Comparison of ENCODE assay signal across 8 cellular contexts in genomic region chr9:137276757-137277328, GRCh38. TPM values are rescaled to one million over a fixed set of nuclear protein-coding genes. Genes with fewer than 3 reads are reported as not detected.
A peak's percentile ranks its signal among the peaks of the same experiment; 100 is the strongest.
DNase-seq lines count a peak whose midpoint lies in the region; ATAC-seq and TF ChIP-seq lines count a peak whose summit lies in the region.

No MANE protein-coding gene starts in this region.

- no peak for TF ChIP-seq POLR2A in testis (IDR thresholded peaks at IDR 0.05)

- H3K27ac ChIP-seq in testis, result peak overlapping the region; percentile 78 to 89

- peak; percentile 60 for DNase-seq in ELF-1 (ENCODE audit: low read depth, low spot score)
- DNase-seq in NCI-H2171 (lab: John Stamatoyannopoulos, UW), result peak; percentile 61
- DNase-seq in cardiac fibroblast (ENCODE audit: low read depth in 2 of 2), result peak; percentile 72 to 87
- peak; percentile 83 to 85 for DNase-seq in left colon
- peak; percentile 83 for DNase-seq in testis
- DNase-seq in NCI-H1105 treated with DMSO at 0.1 percent for 48 hours (lab: John Stamatoyannopoulos, UW), result no peak
- no peak for DNase-seq in H4 (ENCODE audit: low spot score)

- intact Hi-C loops in left colon (cut with DNase I, micrococcal nuclease), result no loop called here
- intact Hi-C loops in testis (cut with DNase I; ENCODE audit: low total_unique reads), result no loop called here

- H3K27me3 ChIP-seq in testis, result no peaks in the 10 kb centered on the region

- no peaks in the 10 kb centered on the region for H3K36me3 ChIP-seq in testis (ENCODE audit: low read depth, missing control alignments)

- H3K4me3 ChIP-seq in cardiac fibroblast (replicated peaks in 1 of 2; ENCODE audit: low read depth in 2 of 2, low read length in 2 of 2), result peak overlapping the region; percentile 61 to 64
- H3K4me3 ChIP-seq in testis, result peak overlapping the region in 1 of 2 donors; percentile 59

- H3K4me1 ChIP-seq in testis, result peaks cover 12% of the 10 kb centered on the region

- TF ChIP-seq CTCF in cardiac fibroblast (IDR thresholded peaks at IDR 0.05; ENCODE audit: low read depth, low read length) (no peak), testis (IDR thresholded peaks at IDR 0.05) (no peak)

- peak; percentile 42 for ATAC-seq in left colon
- ATAC-seq in HG03342 (IDR thresholded peaks at IDR 0.05; ENCODE audit: unreplicated experiment), result no peak

- 14 to 27% methylated on average over 11 to 14 of the region's 17 CpGs for WGBS in testis, 2 donors

- H3K9me3 ChIP-seq in testis, result no peaks in the 10 kb centered on the region

RNA-seq across cellular contexts. Expression of gene TOR4A, which starts 0.7 kb away (rescaled TPM):
- total RNA-seq in left colon (10 to 100 TPM; 59.3 to 60.8 TPM), testis (1 to 10 TPM; 3.4 to 4.5 TPM)
- polyA plus RNA-seq in testis (ENCODE audit: insufficient read depth, low read depth, low replicate concordance), result 2.1 TPM
- total RNA-seq in H4 (2014; rRNA removed; shearing (Covaris generic)), result 0.37 and 1.3 TPM in 2 replicates

RNA-seq across cellular contexts. Expression of gene NELFB, which starts 21.7 kb away (rescaled TPM):
- total RNA-seq in left colon (10 to 100 TPM; 61.6 to 70.3 TPM), testis (10 to 100 TPM; 60.9 to 76.7 TPM)
- polyA plus RNA-seq in testis (ENCODE audit: insufficient read depth, low read depth, low replicate concordance), result 55.0 TPM
- 29.5 and 33.0 TPM in 2 replicates for total RNA-seq in H4 (2014; rRNA removed; shearing (Covaris generic))

RNA-seq across cellular contexts. Expression of gene NRARP, which starts 25.2 kb away (rescaled TPM):
- total RNA-seq in left colon, result 100 to 1,000 TPM; 163 to 181 TPM
- 10 to 100 TPM; 14.4 to 40.6 TPM for total RNA-seq in testis
- 5.2 TPM for polyA plus RNA-seq in testis (ENCODE audit: insufficient read depth, low read depth, low replicate concordance)
- 0.37 TPM in 1 of 2 replicates, not detected in the other for total RNA-seq in H4 (2014; rRNA removed; shearing (Covaris generic))

RNA-seq across cellular contexts. Expression of gene STPG3, which starts 25.8 kb away (rescaled TPM):
- total RNA-seq in left colon, result not detected
- total RNA-seq in testis, result 10 to 100 TPM; 14.6 to 34.1 TPM
- polyA plus RNA-seq in testis (ENCODE audit: insufficient read depth, low read depth, low replicate concordance), result 58.9 TPM
- total RNA-seq in H4 (2014; rRNA removed; shearing (Covaris generic)), result not detected in 2 replicates

RNA-seq across cellular contexts. Expression of gene TUBB4B, which starts 35.8 kb away (rescaled TPM):
- total RNA-seq in left colon, result 100 to 1,000 TPM; 353 to 486 TPM
- total RNA-seq in testis, result 100 to 1,000 TPM; 856 to 940 TPM
- 1,777 TPM for polyA plus RNA-seq in testis (ENCODE audit: insufficient read depth, low read depth, low replicate concordance)
- 164 and 180 TPM in 2 replicates for total RNA-seq in H4 (2014; rRNA removed; shearing (Covaris generic))

Comparison
In these comparisons a context has a peak if more than half of its experiments do, and no peak if none do; other contexts are left out.
1. DNase-seq: peak in ELF-1 (single experiment), NCI-H2171 (single experiment), cardiac fibroblast (2 of 2), left colon (2 of 2) and testis (single experiment); none in NCI-H1105 treated with DMSO at 0.1 percent for 48 hours (single experiment) and H4 (single experiment).
2. RNA of gene TOR4A, which starts 0.7 kb away (total RNA-seq): 59.3 to 60.8 TPM in left colon; 3.4 to 4.5 TPM in testis and 0.37 to 1.3 TPM in H4; every median in the first group is over 10 times any median in the second.
3. RNA of gene NRARP, which starts 25.2 kb away (total RNA-seq): 163 to 181 TPM in left colon and 14.4 to 40.6 TPM in testis; 0.37 TPM in H4; every median in the first group is over 10 times any median in the second.